In genomic region chr1:169890761-169891538, GRCh38 we compare ENCODE assay signal across 8 cellular contexts. TPM values are rescaled to one million over a fixed set of nuclear protein-coding genes. Genes with fewer than 3 reads are reported as not detected.
DNase-seq lines count a peak whose midpoint lies in the region; ATAC-seq, FAIRE-seq and TF ChIP-seq lines count a peak whose summit lies in the region.

No MANE protein-coding gene starts in this region.

- H3K9ac ChIP-seq in keratinocyte (ENCODE audit: control insufficient read depth, extremely low read depth, insufficient read depth, low read length) = peak overlapping the region; percentile 24

- H3K4me1 ChIP-seq in DOHH2 (ENCODE audit: control insufficient read depth, low read length) (peaks cover 27% of the 10 kb centered on the region), keratinocyte (ENCODE audit: control insufficient read depth, extremely low read depth, insufficient read depth, low read length) (peaks cover 17% of the 10 kb centered on the region), upper lobe of left lung (peaks cover 22 to 27% (median 24%) of the 10 kb centered on the region in 4 donors), ascending aorta (peaks cover 6 to 18% of the 10 kb centered on the region in 2 donors)

- no peak for TF ChIP-seq CTCF in DOHH2 (IDR thresholded peaks at IDR 0.05; ENCODE audit: low read depth, low read length, poor library complexity, severe bottlenecking)
- no peak for TF ChIP-seq CTCF in keratinocyte (optimal IDR thresholded peaks at IDR 0.05 in 1 of 3, IDR thresholded peaks at IDR 0.05 in 1 of 3, conservative IDR thresholded peaks at IDR 0.05 in 1 of 3; ENCODE audit: extremely low read depth in 1 of 3, insufficient read depth in 2 of 3, low read length in 3 of 3)
- TF ChIP-seq CTCF in upper lobe of left lung (IDR thresholded peaks at IDR 0.05) = no peak
- TF ChIP-seq CTCF in ascending aorta (IDR thresholded peaks at IDR 0.05) = no peak

- ATAC-seq in HG02610 (IDR thresholded peaks at IDR 0.05; ENCODE audit: unreplicated experiment) (peak; percentile 41), upper lobe of left lung (ENCODE audit: low FRiP score in 2 of 2) (no peak)

- peaks cover 28% of the 10 kb centered on the region for H3K36me3 ChIP-seq in DOHH2 (ENCODE audit: control insufficient read depth, low read length)
- H3K36me3 ChIP-seq in keratinocyte (ENCODE audit: control insufficient read depth in 2 of 2, extremely low read depth in 1 of 2, insufficient read depth in 2 of 2, low read length in 2 of 2) = peaks cover 4 to 12% of the 10 kb centered on the region in 2 experiments
- H3K36me3 ChIP-seq in upper lobe of left lung = peaks cover 6 to 28% (median 12%) of the 10 kb centered on the region in 4 donors
- peaks cover 3 to 14% of the 10 kb centered on the region in 2 donors for H3K36me3 ChIP-seq in ascending aorta

- no peaks in the 10 kb centered on the region for H4K20me1 ChIP-seq in DOHH2 (ENCODE audit: control insufficient read depth, insufficient read depth, low read depth, low read length)
- H4K20me1 ChIP-seq in keratinocyte (ENCODE audit: control insufficient read depth, extremely low read depth, insufficient read depth, low read length) = no peaks in the 10 kb centered on the region

- peaks cover 44% of the 10 kb centered on the region for H3K79me2 ChIP-seq in DOHH2 (ENCODE audit: control insufficient read depth, low read length)
- peaks cover 36% of the 10 kb centered on the region for H3K79me2 ChIP-seq in keratinocyte (ENCODE audit: control insufficient read depth, insufficient read depth, low read length)

- H3K4me2 ChIP-seq in DOHH2 (ENCODE audit: low read length) (peak overlapping the region; percentile 93), keratinocyte (ENCODE audit: control insufficient read depth, extremely low read depth, insufficient read depth, low read depth, low read length) (peak overlapping the region; percentile 96)

- H3K9me3 ChIP-seq in DOHH2 (ENCODE audit: control insufficient read depth, insufficient read depth, low read length) (no peaks in the 10 kb centered on the region), keratinocyte (ENCODE audit: control insufficient read depth, low read depth, low read length) (no peaks in the 10 kb centered on the region), upper lobe of left lung (no peaks in the 10 kb centered on the region), ascending aorta (no peaks in the 10 kb centered on the region)

- H3K27ac ChIP-seq in DOHH2 (ENCODE audit: low read depth, low read length) (no peak overlapping the region), keratinocyte (ENCODE audit: control insufficient read depth, insufficient read depth, low read length) (peak overlapping the region; percentile 99), upper lobe of left lung (peak overlapping the region; percentile 38 to 99 (median 60)), ascending aorta (no peak overlapping the region)

- peak overlapping the region; percentile 91 for H3K4me3 ChIP-seq in DOHH2 (ENCODE audit: low read length)
- peak overlapping the region in 2 of 3 experiments; percentile 1 to 77 for H3K4me3 ChIP-seq in keratinocyte (ENCODE audit: control insufficient read depth in 2 of 3, extremely low read depth in 1 of 3, insufficient read depth in 2 of 3, low read depth in 1 of 3, low read length in 3 of 3)
- no peak overlapping the region for H3K4me3 ChIP-seq in upper lobe of left lung
- no peak overlapping the region for H3K4me3 ChIP-seq in ascending aorta

- no peaks in the 10 kb centered on the region for H3K9me2 ChIP-seq in DOHH2 (replicated peaks; ENCODE audit: control insufficient read depth, low read length)

- TF ChIP-seq POLR2A in upper lobe of left lung (IDR thresholded peaks at IDR 0.05) = no peak

- no peak overlapping the region for H2AFZ ChIP-seq in keratinocyte (ENCODE audit: control insufficient read depth, low read length)

- 29 to 54% methylated on average over 5 of the region's 5 CpGs for WGBS in upper lobe of left lung, 2 donors

- peak; percentile 19 to 39 for DNase-seq in activated CD4-positive, alpha-beta T cell treated with anti-CD3 and anti-CD28 coated beads, Interleukin-2, amount 50 U/mL, for 48 hours
- DNase-seq in keratinocyte (ENCODE audit: low read depth, low spot score) (no peak), upper lobe of left lung (peak in 1 of 2 donors; percentile 44), DMS153 (lab: John Stamatoyannopoulos, UW) (no peak), ascending aorta (ENCODE audit: low spot score in 2 of 2) (no peak), NCI-H2227 treated with DMSO at 0.1 percent for 48 hours (lab: John Stamatoyannopoulos, UW) (no peak)

- no peak for TF ChIP-seq EP300 in upper lobe of left lung (IDR thresholded peaks at IDR 0.05)

- no peaks in the 10 kb centered on the region for H3K9me1 ChIP-seq in keratinocyte (ENCODE audit: control insufficient read depth, extremely low read depth, insufficient read depth, low read length)

- peak; percentile 9 for FAIRE-seq in keratinocyte (lab: Jason Lieb, UNC)

- no peaks in the 10 kb centered on the region for H3F3A ChIP-seq in DOHH2 (ENCODE audit: control insufficient read depth, insufficient read depth)

- dilution Hi-C loops in keratinocyte (cut with MboI; ENCODE audit: extremely low pct_ligation_motif_present, low sequenced_read_pairs) = no loop called here

- H3K27me3 ChIP-seq in DOHH2 (ENCODE audit: control insufficient read depth, low read length) (no peaks in the 10 kb centered on the region), keratinocyte (ENCODE audit: control insufficient read depth, extremely low read depth, insufficient read depth, low read length) (no peaks in the 10 kb centered on the region), upper lobe of left lung (no peaks in the 10 kb centered on the region), ascending aorta (no peaks in the 10 kb centered on the region)

- intact Hi-C loops in ascending aorta (cut with DNase I) = no loop called here

RNA-seq across cellular contexts. Expression of gene SCYL3, which starts 2.7 kb away (rescaled TPM):
- polyA plus RNA-seq in keratinocyte = 4.7 to 8.0 TPM (median 7.3 TPM) in 3 replicates
- 3.0 TPM for polyA plus RNA-seq in keratinocyte (2011; ENCODE audit: low read depth)
- polyA plus RNA-seq in keratinocyte (2011; cell fraction: cytosol; rRNA removed) = 2.9 and 5.5 TPM in 2 replicates
- polyA plus RNA-seq in keratinocyte (2011; cell fraction: nucleus; rRNA removed) = 10.6 and 11.7 TPM in 2 replicates
- 2.9 and 5.5 TPM in 2 replicates for polyA plus RNA-seq in keratinocyte (2012; ENCODE audit: low replicate concordance)
- polyA minus RNA-seq in keratinocyte = 3.6 to 10.7 TPM (median 9.1 TPM) in 3 replicates
- 3.1 TPM for polyA minus RNA-seq in keratinocyte (2011; cell fraction: cytosol; rRNA and poly(A)+ RNA removed)
- polyA minus RNA-seq in keratinocyte (2011; cell fraction: nucleus; rRNA and poly(A)+ RNA removed) = 5.8 and 10.9 TPM in 2 replicates
- total RNA-seq in upper lobe of left lung = 10 to 100 TPM in 4 of 6 donors, 1 to 10 TPM in 2; 6.4 to 15.1 (median 10.7) TPM
- 0.96 TPM for total RNA-seq in ascending aorta

Comparison
In these comparisons a context has a peak if more than half of its experiments do, and no peak if none do; other contexts are left out.
1. H3K27ac ChIP-seq: peak in keratinocyte (single experiment) and upper lobe of left lung (4 of 4); none in DOHH2 (single experiment) and ascending aorta (0 of 2).
2. H3K4me3 ChIP-seq: peak in DOHH2 (single experiment) and keratinocyte (2 of 3); none in upper lobe of left lung (0 of 4) and ascending aorta (0 of 2).
3. DNase-seq: peak in activated CD4-positive, alpha-beta T cell treated with anti-CD3 and anti-CD28 coated beads, Interleukin-2, amount 50 U/mL, for 48 hours (2 of 2); none in keratinocyte (single experiment), DMS153 (single experiment), ascending aorta (0 of 2) and NCI-H2227 treated with DMSO at 0.1 percent for 48 hours (single experiment).